ENCODE assay signal across 1 cellular context in the genomic region with DNA sequence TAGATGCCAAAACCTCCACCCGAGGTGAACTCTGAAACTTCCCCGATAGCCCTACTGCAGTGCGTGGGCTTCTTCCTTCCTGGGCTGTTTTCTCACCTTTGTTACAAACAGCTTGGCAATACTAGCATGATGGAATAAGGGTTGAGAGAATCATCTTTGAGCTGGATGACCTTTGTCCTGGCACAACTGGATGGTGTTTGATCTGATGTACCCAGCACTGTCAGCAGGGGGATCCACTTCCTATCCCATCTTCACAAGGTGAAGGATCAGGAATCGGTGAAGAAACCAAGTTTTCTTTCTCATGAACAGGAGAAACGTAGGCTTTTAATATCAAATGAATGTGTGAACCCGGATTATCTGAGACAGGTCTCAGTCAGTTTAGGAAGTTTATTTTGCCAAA.
TF ChIP-seq lines count a peak whose summit lies in the region.

No MANE protein-coding gene starts in this region.

TF ChIP-seq in GM23338, 12 proteins besides CTCF, POLR2A, EP300 and RAD21 (continued from another document):
- TF ChIP-seq, protein P1, sequence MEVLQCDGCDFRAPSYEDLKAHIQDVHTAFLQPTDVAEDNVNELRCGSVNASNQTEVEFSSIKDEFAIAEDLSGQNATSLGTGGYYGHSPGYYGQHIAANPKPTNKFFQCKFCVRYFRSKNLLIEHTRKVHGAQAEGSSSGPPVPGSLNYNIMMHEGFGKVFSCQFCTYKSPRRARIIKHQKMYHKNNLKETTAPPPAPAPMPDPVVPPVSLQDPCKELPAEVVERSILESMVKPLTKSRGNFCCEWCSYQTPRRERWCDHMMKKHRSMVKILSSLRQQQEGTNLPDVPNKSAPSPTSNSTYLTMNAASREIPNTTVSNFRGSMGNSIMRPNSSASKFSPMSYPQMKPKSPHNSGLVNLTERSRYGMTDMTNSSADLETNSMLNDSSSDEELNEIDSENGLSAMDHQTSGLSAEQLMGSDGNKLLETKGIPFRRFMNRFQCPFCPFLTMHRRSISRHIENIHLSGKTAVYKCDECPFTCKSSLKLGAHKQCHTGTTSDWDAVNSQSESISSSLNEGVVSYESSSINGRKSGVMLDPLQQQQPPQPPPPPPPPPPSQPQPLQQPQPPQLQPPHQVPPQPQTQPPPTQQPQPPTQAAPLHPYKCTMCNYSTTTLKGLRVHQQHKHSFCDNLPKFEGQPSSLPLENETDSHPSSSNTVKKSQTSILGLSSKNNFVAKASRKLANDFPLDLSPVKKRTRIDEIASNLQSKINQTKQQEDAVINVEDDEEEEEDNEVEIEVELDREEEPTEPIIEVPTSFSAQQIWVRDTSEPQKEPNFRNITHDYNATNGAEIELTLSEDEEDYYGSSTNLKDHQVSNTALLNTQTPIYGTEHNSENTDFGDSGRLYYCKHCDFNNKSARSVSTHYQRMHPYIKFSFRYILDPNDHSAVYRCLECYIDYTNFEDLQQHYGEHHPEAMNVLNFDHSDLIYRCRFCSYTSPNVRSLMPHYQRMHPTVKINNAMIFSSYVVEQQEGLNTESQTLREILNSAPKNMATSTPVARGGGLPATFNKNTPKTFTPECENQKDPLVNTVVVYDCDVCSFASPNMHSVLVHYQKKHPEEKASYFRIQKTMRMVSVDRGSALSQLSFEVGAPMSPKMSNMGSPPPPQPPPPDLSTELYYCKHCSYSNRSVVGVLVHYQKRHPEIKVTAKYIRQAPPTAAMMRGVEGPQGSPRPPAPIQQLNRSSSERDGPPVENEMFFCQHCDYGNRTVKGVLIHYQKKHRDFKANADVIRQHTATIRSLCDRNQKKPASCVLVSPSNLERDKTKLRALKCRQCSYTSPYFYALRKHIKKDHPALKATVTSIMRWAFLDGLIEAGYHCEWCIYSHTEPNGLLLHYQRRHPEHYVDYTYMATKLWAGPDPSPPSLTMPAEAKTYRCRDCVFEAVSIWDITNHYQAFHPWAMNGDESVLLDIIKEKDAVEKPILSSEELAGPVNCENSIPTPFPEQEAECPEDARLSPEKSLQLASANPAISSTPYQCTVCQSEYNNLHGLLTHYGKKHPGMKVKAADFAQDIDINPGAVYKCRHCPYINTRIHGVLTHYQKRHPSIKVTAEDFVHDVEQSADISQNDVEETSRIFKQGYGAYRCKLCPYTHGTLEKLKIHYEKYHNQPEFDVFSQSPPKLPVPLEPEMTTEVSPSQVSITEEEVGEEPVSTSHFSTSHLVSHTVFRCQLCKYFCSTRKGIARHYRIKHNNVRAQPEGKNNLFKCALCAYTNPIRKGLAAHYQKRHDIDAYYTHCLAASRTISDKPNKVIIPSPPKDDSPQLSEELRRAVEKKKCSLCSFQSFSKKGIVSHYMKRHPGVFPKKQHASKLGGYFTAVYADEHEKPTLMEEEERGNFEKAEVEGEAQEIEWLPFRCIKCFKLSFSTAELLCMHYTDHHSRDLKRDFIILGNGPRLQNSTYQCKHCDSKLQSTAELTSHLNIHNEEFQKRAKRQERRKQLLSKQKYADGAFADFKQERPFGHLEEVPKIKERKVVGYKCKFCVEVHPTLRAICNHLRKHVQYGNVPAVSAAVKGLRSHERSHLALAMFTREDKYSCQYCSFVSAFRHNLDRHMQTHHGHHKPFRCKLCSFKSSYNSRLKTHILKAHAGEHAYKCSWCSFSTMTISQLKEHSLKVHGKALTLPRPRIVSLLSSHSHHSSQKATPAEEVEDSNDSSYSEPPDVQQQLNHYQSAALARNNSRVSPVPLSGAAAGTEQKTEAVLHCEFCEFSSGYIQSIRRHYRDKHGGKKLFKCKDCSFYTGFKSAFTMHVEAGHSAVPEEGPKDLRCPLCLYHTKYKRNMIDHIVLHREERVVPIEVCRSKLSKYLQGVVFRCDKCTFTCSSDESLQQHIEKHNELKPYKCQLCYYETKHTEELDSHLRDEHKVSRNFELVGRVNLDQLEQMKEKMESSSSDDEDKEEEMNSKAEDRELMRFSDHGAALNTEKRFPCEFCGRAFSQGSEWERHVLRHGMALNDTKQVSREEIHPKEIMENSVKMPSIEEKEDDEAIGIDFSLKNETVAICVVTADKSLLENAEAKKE (CRISPR knock-in tag; IDR thresholded peaks at IDR 0.05), result no peak
- no peak for TF ChIP-seq STAT1 (IDR thresholded peaks at IDR 0.05; ENCODE audit: unreplicated experiment)
- TF ChIP-seq, protein P2, sequence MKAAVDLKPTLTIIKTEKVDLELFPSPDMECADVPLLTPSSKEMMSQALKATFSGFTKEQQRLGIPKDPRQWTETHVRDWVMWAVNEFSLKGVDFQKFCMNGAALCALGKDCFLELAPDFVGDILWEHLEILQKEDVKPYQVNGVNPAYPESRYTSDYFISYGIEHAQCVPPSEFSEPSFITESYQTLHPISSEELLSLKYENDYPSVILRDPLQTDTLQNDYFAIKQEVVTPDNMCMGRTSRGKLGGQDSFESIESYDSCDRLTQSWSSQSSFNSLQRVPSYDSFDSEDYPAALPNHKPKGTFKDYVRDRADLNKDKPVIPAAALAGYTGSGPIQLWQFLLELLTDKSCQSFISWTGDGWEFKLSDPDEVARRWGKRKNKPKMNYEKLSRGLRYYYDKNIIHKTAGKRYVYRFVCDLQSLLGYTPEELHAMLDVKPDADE (IDR thresholded peaks at IDR 0.05), result no peak
